Comparison of ENCODE assay signal across 8 cellular contexts in genomic region chr7:24755541-24756416, GRCh38. TPM values are rescaled to one million over a fixed set of nuclear protein-coding genes. Genes with fewer than 3 reads are reported as not detected.
A peak's percentile ranks its signal among the peaks of the same experiment; 100 is the strongest.
DNase-seq lines count a peak whose midpoint lies in the region; ATAC-seq and TF ChIP-seq lines count a peak whose summit lies in the region.

No MANE protein-coding gene starts in this region.

- WGBS in HUES64, result 90% methylated on average over 12 of the region's 12 CpGs
- WGBS in gastroesophageal sphincter (ENCODE audit: low coverage in 1 of 2), 2 donors, result 78 to 82% methylated on average over 5 to 12 of the region's 12 CpGs

- H3K4me3 ChIP-seq in HUES64 (ENCODE audit: low read length), result peak overlapping the region; percentile 65
- peak overlapping the region; percentile 66 for H3K4me3 ChIP-seq in astrocyte of the cerebellum (ENCODE audit: low read depth, low read length)
- no peak overlapping the region for H3K4me3 ChIP-seq in BE2C (ENCODE audit: low read depth, low read length)
- peak overlapping the region in 1 of 2 donors; percentile 82 for H3K4me3 ChIP-seq in gastroesophageal sphincter

- no peaks in the 10 kb centered on the region for H3K36me3 ChIP-seq in HUES64 (ENCODE audit: insufficient read depth, low read length)
- no peaks in the 10 kb centered on the region for H3K36me3 ChIP-seq in BE2C
- no peaks in the 10 kb centered on the region for H3K36me3 ChIP-seq in gastroesophageal sphincter

- H3K36me3 Mint-ChIP-seq in nephron (ENCODE audit: low read depth), result no peaks in the 10 kb centered on the region

- H3K27ac ChIP-seq in HUES64 (ENCODE audit: low read depth, low read length) (no peak overlapping the region), gastroesophageal sphincter (peak overlapping the region in 2 of 4 donors; percentile 82 to 87)

- no peak for TF ChIP-seq POLR2A in gastroesophageal sphincter (IDR thresholded peaks at IDR 0.05)

- DNase-seq in astrocyte of the cerebellum (ENCODE audit: low read depth), result no peak
- no peak for DNase-seq in BE2C
- no peak for DNase-seq in NK-92 (lab: John Stamatoyannopoulos, UW; ENCODE audit: unreplicated experiment)

- H3K4me1 ChIP-seq in HUES64 (ENCODE audit: insufficient read depth, low read length) (peaks cover 7% of the 10 kb centered on the region; the same call in 1 of the 2 replicates), BE2C (peaks cover 4% of the 10 kb centered on the region; the same call in 1 of the 2 replicates), gastroesophageal sphincter (peaks cover 0 to 17% (median 8%) of the 10 kb centered on the region in 3 donors)

- no peak overlapping the region for H3K9ac ChIP-seq in HUES64 (ENCODE audit: low read depth, low read length)

- H3K27me3 Mint-ChIP-seq in nephron (ENCODE audit: low read depth), result peaks cover 28% of the 10 kb centered on the region

- H3K9me3 ChIP-seq in HUES64 (ENCODE audit: insufficient read depth, low read depth, low read length) (no peaks in the 10 kb centered on the region), BE2C (no peaks in the 10 kb centered on the region), gastroesophageal sphincter (no peaks in the 10 kb centered on the region)

- H3K4me1 Mint-ChIP-seq in nephron, result no peaks in the 10 kb centered on the region

- no peaks in the 10 kb centered on the region for H3K9me3 Mint-ChIP-seq in nephron

- H3K27me3 ChIP-seq in HUES64 (ENCODE audit: insufficient read depth, low read length) (peaks cover 56% of the 10 kb centered on the region), BE2C (peaks cover 10% of the 10 kb centered on the region), gastroesophageal sphincter (no peaks in the 10 kb centered on the region)

- peak; percentile 81 for ATAC-seq in GM18499 (IDR thresholded peaks at IDR 0.05; ENCODE audit: insufficient read depth, unreplicated experiment)
- ATAC-seq in GM21825 (IDR thresholded peaks at IDR 0.05; ENCODE audit: unreplicated experiment), result peak; percentile 62
- no peak for ATAC-seq in gastroesophageal sphincter

- TF ChIP-seq EP300 in gastroesophageal sphincter (IDR thresholded peaks at IDR 0.05), result no peak

- TF ChIP-seq CTCF in astrocyte of the cerebellum (IDR thresholded peaks at IDR 0.05; ENCODE audit: low read depth, low read length, missing control alignments) (no peak), nephron (IDR thresholded peaks at IDR 0.05; ENCODE audit: unreplicated experiment in 3 of 3) (no peak), BE2C (IDR thresholded peaks at IDR 0.05; ENCODE audit: low read depth, low read length) (no peak), gastroesophageal sphincter (IDR thresholded peaks at IDR 0.05) (no peak)

- H3K4me3 Mint-ChIP-seq in nephron, result peak overlapping the region; percentile 93 to 95 (median 93)

- in situ Hi-C loops in astrocyte of the cerebellum (cut with HindIII; ENCODE audit: low sequenced_read_pairs), result no loop called here

- H3K27ac Mint-ChIP-seq in nephron, result peak overlapping the region in 1 of 3 experiments; percentile 73

RNA-seq across cellular contexts. Expression of gene GSDME, which starts 1.5 kb away (rescaled TPM):
- polyA plus RNA-seq in HUES64 (2013, experiment 1 of 2), result 5.3 TPM
- 6.9 TPM for polyA plus RNA-seq in HUES64 (2013, experiment 2 of 2)
- 5.8 TPM for polyA plus RNA-seq in BE2C (2012; ENCODE audit: insufficient read depth, insufficient read length, low read depth)
- total RNA-seq in gastroesophageal sphincter, result 1 to 10 TPM; 6.4 to 9.8 (median 8.4) TPM
